Comparison of ENCODE assay signal across 8 cellular contexts in genomic region chr21:36060159-36060921, GRCh38. TPM values are rescaled to one million over a fixed set of nuclear protein-coding genes. Genes with fewer than 3 reads are reported as not detected.
A peak's percentile ranks its signal among the peaks of the same experiment; 100 is the strongest.
DNase-seq lines count a peak whose midpoint lies in the region; ATAC-seq and TF ChIP-seq lines count a peak whose summit lies in the region.

A gene with protein sequence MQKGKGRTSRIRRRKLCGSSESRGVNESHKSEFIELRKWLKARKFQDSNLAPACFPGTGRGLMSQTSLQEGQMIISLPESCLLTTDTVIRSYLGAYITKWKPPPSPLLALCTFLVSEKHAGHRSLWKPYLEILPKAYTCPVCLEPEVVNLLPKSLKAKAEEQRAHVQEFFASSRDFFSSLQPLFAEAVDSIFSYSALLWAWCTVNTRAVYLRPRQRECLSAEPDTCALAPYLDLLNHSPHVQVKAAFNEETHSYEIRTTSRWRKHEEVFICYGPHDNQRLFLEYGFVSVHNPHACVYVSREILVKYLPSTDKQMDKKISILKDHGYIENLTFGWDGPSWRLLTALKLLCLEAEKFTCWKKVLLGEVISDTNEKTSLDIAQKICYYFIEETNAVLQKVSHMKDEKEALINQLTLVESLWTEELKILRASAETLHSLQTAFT (minus strand): TSS chr21:36060526. CDS start chr21:36058888, 1,638 bp downstream.

- DNase-seq in Daoy (ENCODE audit: low read depth) (peak; percentile 97), GOT3 (lab: John Stamatoyannopoulos, UW) (peak; percentile 95), LNCaP clone FGC (ENCODE audit: low read depth) (peak; percentile 79), RWPE1 (ENCODE audit: low spot score) (peak; percentile 96), fibroblast of peridontal ligament (ENCODE audit: extremely low read depth) (peak; percentile 93)
- peak; percentile 95 for DNase-seq in natural killer cell treated with Interleukin-12 subunit alpha and Interleukin-12 subunit beta and Interleukin-15 and Interleukin-18, amount 100 ng/mL, for 72 hours (ENCODE audit: low spot score)
- peak; percentile 97 for DNase-seq in stimulated activated naive CD8-positive, alpha-beta T cell treated with anti-CD3 and anti-CD28 coated beads, Interleukin-15, Interleukin-2, amounts not matched to agents 100 U/mL and 50 U/mL, for 24 hours

- no peaks in the 10 kb centered on the region for H3K9me3 Mint-ChIP-seq in activated T-helper 17 cell treated with anti-CD3 and anti-CD28 coated beads, Interleukin-2, amount 50 U/mL, for 72 hours
- H3K9me3 Mint-ChIP-seq in natural killer cell treated with Interleukin-12 subunit alpha and Interleukin-12 subunit beta and Interleukin-15 and Interleukin-18, amount 100 ng/mL, for 72 hours: no peaks in the 10 kb centered on the region

- H3K4me3 Mint-ChIP-seq in activated T-helper 17 cell treated with anti-CD3 and anti-CD28 coated beads, Interleukin-2, amount 50 U/mL, for 72 hours: peak within 1 kb of the TSS; percentile 92
- H3K4me3 Mint-ChIP-seq in natural killer cell treated with Interleukin-12 subunit alpha and Interleukin-12 subunit beta and Interleukin-15 and Interleukin-18, amount 100 ng/mL, for 72 hours: peak within 1 kb of the TSS; percentile 93

- peak within 1 kb of the TSS; percentile 65 for H3K4me3 ChIP-seq in LNCaP clone FGC (ENCODE audit: low read depth, low read length)

- peak within 1 kb of the TSS; percentile 98 for H3K27ac Mint-ChIP-seq in activated T-helper 17 cell treated with anti-CD3 and anti-CD28 coated beads, Interleukin-2, amount 50 U/mL, for 72 hours
- H3K27ac Mint-ChIP-seq in natural killer cell treated with Interleukin-12 subunit alpha and Interleukin-12 subunit beta and Interleukin-15 and Interleukin-18, amount 100 ng/mL, for 72 hours: peak within 1 kb of the TSS; percentile 93 to 95

- POLR2A ChIA-PET in RWPE1 (lab: Yijun Ruan, JAX; ENCODE audit: low non-redundant PET): interaction anchor here (0.5 to 1.7 kb wide), 4 partner anchors 9 to 1769 kb away, joined by 3 to 15 read pairs (median 3); partner anchors contain the start of genes CBR1 and CHAF1B

- H3K36me3 Mint-ChIP-seq in activated T-helper 17 cell treated with anti-CD3 and anti-CD28 coated beads, Interleukin-2, amount 50 U/mL, for 72 hours (ENCODE audit: low read depth): peaks cover 45% of the 10 kb centered on the region
- peaks cover 10% of the 10 kb centered on the region for H3K36me3 Mint-ChIP-seq in natural killer cell treated with Interleukin-12 subunit alpha and Interleukin-12 subunit beta and Interleukin-15 and Interleukin-18, amount 100 ng/mL, for 72 hours

- CTCF ChIA-PET in RWPE1 (lab: Yijun Ruan, JAX): interaction anchor here (0.5 to 1.1 kb wide), 5 partner anchors 52 to 221 kb away, joined by 3 read pairs; no protein-coding TSS in a partner anchor

- TF ChIP-seq CTCF in LNCaP clone FGC (IDR thresholded peaks at IDR 0.05; ENCODE audit: control insufficient read depth, extremely low read depth, insufficient read depth): no peak
- no peak for TF ChIP-seq CTCF in RWPE1 (conservative IDR thresholded peaks at IDR 0.05; ENCODE audit: low read depth)

- H3K27ac ChIP-seq in RWPE1: peak within 1 kb of the TSS; percentile 98

- ATAC-seq in activated T-helper 17 cell treated with anti-CD3 and anti-CD28 coated beads, Interleukin-2, amount 50 U/mL, for 72 hours (replicated peaks): peak; percentile 94
- peak; percentile 94 to 95 for ATAC-seq in natural killer cell treated with Interleukin-12 subunit alpha and Interleukin-12 subunit beta and Interleukin-15 and Interleukin-18, amount 100 ng/mL, for 72 hours
- peak; percentile 91 for ATAC-seq in stimulated activated naive CD8-positive, alpha-beta T cell treated with anti-CD3 and anti-CD28 coated beads, Interleukin-15, Interleukin-2, amounts not matched to agents 100 U/mL and 50 U/mL, for 24 hours

- H3K27me3 Mint-ChIP-seq in activated T-helper 17 cell treated with anti-CD3 and anti-CD28 coated beads, Interleukin-2, amount 50 U/mL, for 72 hours: no peaks in the 10 kb centered on the region
- peaks cover 4 to 6% of the 10 kb centered on the region in 2 donors for H3K27me3 Mint-ChIP-seq in natural killer cell treated with Interleukin-12 subunit alpha and Interleukin-12 subunit beta and Interleukin-15 and Interleukin-18, amount 100 ng/mL, for 72 hours

- H3K4me1 Mint-ChIP-seq in activated T-helper 17 cell treated with anti-CD3 and anti-CD28 coated beads, Interleukin-2, amount 50 U/mL, for 72 hours: no peaks in the 10 kb centered on the region
- H3K4me1 Mint-ChIP-seq in natural killer cell treated with Interleukin-12 subunit alpha and Interleukin-12 subunit beta and Interleukin-15 and Interleukin-18, amount 100 ng/mL, for 72 hours (ENCODE audit: low read depth in 2 of 2): peaks cover 9 to 13% of the 10 kb centered on the region in 2 donors

RNA-seq across cellular contexts. Expression of the gene that starts here (rescaled TPM):
- total RNA-seq in Daoy (2014; rRNA removed; shearing (Covaris generic)): 25.8 and 28.2 TPM in 2 replicates
- 10 to 100 TPM; 12.0 to 21.5 TPM for total RNA-seq in activated T-helper 17 cell treated with anti-CD3 and anti-CD28 coated beads, Interleukin-2, amount 50 U/mL, for 72 hours
- total RNA-seq in natural killer cell treated with Interleukin-12 subunit alpha and Interleukin-12 subunit beta and Interleukin-15 and Interleukin-18, amount 100 ng/mL, for 72 hours: 10 to 100 TPM; 18.2 to 29.1 TPM

Comparison
In these comparisons a context has a peak if more than half of its experiments do, and no peak if none do; other contexts are left out.
1. Peak in every context shown above with its lines: DNase-seq, ATAC-seq, H3K4me3 ChIP-seq and H3K27ac ChIP-seq.